29 cellular contexts compared by ENCODE assay signal in genomic region chr7:151176401-151176800, GRCh38. TPM values are rescaled to one million over a fixed set of nuclear protein-coding genes. Genes with fewer than 3 reads are reported as not detected.
"Had no signal": no experiment of that assay in that cellular context is flagged by ENCODE, and none has a peak within 500 bp of the region (broad histone marks: within the 10 kb centered on the region; RNA-seq: fewer than 3 reads in every experiment).

No MANE protein-coding gene starts in this region.

- H3K4me1 ChIP-seq: right lobe of liver, transverse colon had no signal

- H3K27me3 ChIP-seq: gastrocnemius medialis had no signal

- H3K9me3 Mint-ChIP-seq: mesothelial cell of epicardium; natural killer cell treated with Interleukin-12 subunit alpha and Interleukin-12 subunit beta and Interleukin-15 and Interleukin-18, amount 100 ng/mL, for 72 hours; stimulated activated naive CD8-positive, alpha-beta T cell treated with anti-CD3 and anti-CD28 coated beads, Interleukin-15, amount 100 ng/mL, for 72 hours had no signal

- DNase-seq: effector CD8-positive, alpha-beta T cell; heart right ventricle; hypothalamus; kidney glomerular epithelial cell; retina; stimulated activated CD4-positive, alpha-beta T cell treated with anti-CD3 and anti-CD28 coated beads, Interleukin-2, amount 100 ng/mL, for 24 hours; stimulated activated CD4-positive, alpha-beta T cell treated with anti-CD3 and anti-CD28 coated beads, Interleukin-4, amount 100 ng/mL, for 4 hours; stimulated activated naive B cell treated with anti-CD40 and anti-IgM and Interleukin-4, amounts not matched to agents 10 μg/mL and 1 μg/mL and 100 μg/mL, for 72 hours; stimulated activated naive CD8-positive, alpha-beta T cell treated with anti-CD3 and anti-CD28 coated beads, Interleukin-15, amount 100 ng/mL, for 72 hours; substantia nigra; transverse colon had no signal

- H3K9me3 ChIP-seq: gastrocnemius medialis, heart right ventricle, psoas muscle, right lobe of liver, thoracic aorta, transverse colon had no signal

- H3K27ac ChIP-seq: coronary artery, dorsolateral prefrontal cortex, esophagus muscularis mucosa, heart right ventricle, psoas muscle, right lobe of liver, thoracic aorta, transverse colon had no signal

- ATAC-seq: gastrocnemius medialis; heart right ventricle; natural killer cell treated with Interleukin-12 subunit alpha and Interleukin-12 subunit beta and Interleukin-15 and Interleukin-18, amount 100 ng/mL, for 72 hours; psoas muscle; right lobe of liver; stimulated activated naive B cell treated with anti-CD40 and anti-IgM and Interleukin-4, amounts not matched to agents 10 μg/mL and 1 μg/mL and 100 μg/mL, for 72 hours; stimulated activated naive CD8-positive, alpha-beta T cell treated with anti-CD3 and anti-CD28 coated beads, Interleukin-15, amount 100 ng/mL, for 72 hours had no signal

- H3K36me3 Mint-ChIP-seq: mesothelial cell of epicardium; natural killer cell treated with Interleukin-12 subunit alpha and Interleukin-12 subunit beta and Interleukin-15 and Interleukin-18, amount 100 ng/mL, for 72 hours had no signal

- FAIRE-seq: islet of Langerhans, urothelium cell line had no signal

- H3K36me3 ChIP-seq: right lobe of liver, thoracic aorta, transverse colon had no signal

- H3K4me3 Mint-ChIP-seq: mesothelial cell of epicardium; natural killer cell treated with Interleukin-12 subunit alpha and Interleukin-12 subunit beta and Interleukin-15 and Interleukin-18, amount 100 ng/mL, for 72 hours; stimulated activated naive B cell treated with anti-CD40 and anti-IgM and Interleukin-4, amounts not matched to agents 10 μg/mL and 1 μg/mL and 100 μg/mL, for 72 hours; stimulated activated naive CD8-positive, alpha-beta T cell treated with anti-CD3 and anti-CD28 coated beads, Interleukin-15, amount 100 ng/mL, for 72 hours had no signal

- H3K4me1 Mint-ChIP-seq: mesothelial cell of epicardium had no signal

- H3K4me3 ChIP-seq: coronary artery, dorsolateral prefrontal cortex, esophagus muscularis mucosa, gastrocnemius medialis, heart right ventricle, psoas muscle, right lobe of liver, thoracic aorta, transverse colon had no signal

- H3K27ac Mint-ChIP-seq: mesothelial cell of epicardium; natural killer cell treated with Interleukin-12 subunit alpha and Interleukin-12 subunit beta and Interleukin-15 and Interleukin-18, amount 100 ng/mL, for 72 hours; stimulated activated naive B cell treated with anti-CD40 and anti-IgM and Interleukin-4, amounts not matched to agents 10 μg/mL and 1 μg/mL and 100 μg/mL, for 72 hours; stimulated activated naive CD8-positive, alpha-beta T cell treated with anti-CD3 and anti-CD28 coated beads, Interleukin-15, amount 100 ng/mL, for 72 hours had no signal

RNA-seq across cellular contexts. Expression of gene GBX1, which starts 8.9 kb away (rescaled TPM):
- total RNA-seq: cerebellum; esophagus muscularis mucosa; fibroblast of villous mesenchyme; mesothelial cell of epicardium; mucosa of gallbladder; myocyte; natural killer cell treated with Interleukin-12 subunit alpha and Interleukin-12 subunit beta and Interleukin-15 and Interleukin-18, amount 100 ng/mL, for 72 hours; omental fat pad; right lobe of liver; skeletal muscle tissue; thoracic aorta; transverse colon had no signal

RNA-seq across cellular contexts. Expression of gene ASB10, which starts 10.6 kb away (rescaled TPM):
- total RNA-seq: cerebellum; esophagus muscularis mucosa; fibroblast of villous mesenchyme; lower leg skin; mesothelial cell of epicardium; mucosa of gallbladder; natural killer cell treated with Interleukin-12 subunit alpha and Interleukin-12 subunit beta and Interleukin-15 and Interleukin-18, amount 100 ng/mL, for 72 hours; omental fat pad; right lobe of liver; thoracic aorta; transverse colon had no signal

RNA-seq across cellular contexts. Expression of gene H2BK1, which starts 33.9 kb away (rescaled TPM):
- total RNA-seq: cerebellum; esophagus muscularis mucosa; fibroblast of villous mesenchyme; gastrocnemius medialis; heart right ventricle; lower leg skin; mesothelial cell of epicardium; mucosa of gallbladder; myocyte; natural killer cell treated with Interleukin-12 subunit alpha and Interleukin-12 subunit beta and Interleukin-15 and Interleukin-18, amount 100 ng/mL, for 72 hours; omental fat pad; right lobe of liver; skeletal muscle tissue; thoracic aorta; transverse colon had no signal
- polyA plus RNA-seq: heart right ventricle, psoas muscle had no signal
